In the genomic region with DNA sequence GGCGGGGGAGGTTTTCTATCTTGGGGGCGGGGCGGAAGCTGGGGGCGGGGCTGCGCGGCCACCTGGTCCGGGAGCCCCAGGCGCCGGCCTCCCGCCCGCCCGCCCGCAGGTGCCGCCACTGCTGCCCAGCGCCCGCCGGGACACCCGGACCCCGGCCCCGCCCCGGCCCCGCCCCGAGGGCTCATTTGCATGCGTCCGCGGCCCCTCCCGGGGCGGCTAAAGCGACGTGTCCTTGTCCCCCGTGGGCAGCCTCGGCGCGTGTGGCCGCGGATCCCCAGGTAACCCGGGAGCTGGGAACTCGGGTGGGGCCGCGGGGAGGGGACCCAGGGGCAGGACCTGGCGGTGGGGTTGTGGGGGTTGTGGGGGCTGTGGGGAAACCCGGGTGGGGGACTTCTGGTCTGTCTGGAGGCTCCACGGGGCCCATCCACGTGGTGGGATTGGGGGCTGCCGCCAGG, we compare ENCODE assay signal across 7 cellular contexts. TPM values are rescaled to one million over a fixed set of nuclear protein-coding genes. Genes with fewer than 3 reads are reported as not detected.
DNase-seq lines count a peak whose midpoint lies in the region; ATAC-seq and TF ChIP-seq lines count a peak whose summit lies in the region.

A gene (plus strand): TSS at position 219 of the 455 bp plus-strand sequence. CDS start 871 bp downstream, outside the sequence.

- peaks cover 4% of the 10 kb centered on the region for H3K4me1 Mint-ChIP-seq in activated naive CD4-positive, alpha-beta T cell treated with anti-CD3 and anti-CD28 coated beads, Interleukin-2, amount 10 ng/mL, durations not matched to agents 7 days and 5 days

- no peaks in the 10 kb centered on the region for H3K27me3 ChIP-seq in hepatocyte

- no peak within 1 kb of the TSS for H2AFZ ChIP-seq in hepatocyte

- no peaks in the 10 kb centered on the region for H3K36me3 ChIP-seq in hepatocyte (replicated peaks; ENCODE audit: insufficient read depth, low read depth)

- DNase-seq in GM13976 (ENCODE audit: low spot score) (peak; percentile 77), NCI-H1105 (lab: John Stamatoyannopoulos, UW) (peak; percentile 26), hepatocyte (ENCODE audit: low spot score) (peak; percentile 71), GOT3 (lab: John Stamatoyannopoulos, UW) (no peak)
- peak; percentile 66 for DNase-seq in activated naive CD4-positive, alpha-beta T cell treated with anti-CD3 and anti-CD28 coated beads, Interleukin-2, amount 10 ng/mL, durations not matched to agents 7 days and 5 days
- peak; percentile 39 for DNase-seq in stimulated activated CD4-positive, alpha-beta T cell treated with anti-CD3 and anti-CD28 coated beads, Interleukin-4, amount 100 ng/mL, for 1 hour

- H3K27ac Mint-ChIP-seq in activated naive CD4-positive, alpha-beta T cell treated with anti-CD3 and anti-CD28 coated beads, Interleukin-2, amount 10 ng/mL, durations not matched to agents 7 days and 5 days = no peak within 1 kb of the TSS

- H3K4me1 ChIP-seq in hepatocyte (ENCODE audit: insufficient read depth) = no peaks in the 10 kb centered on the region

- H3K4me3 Mint-ChIP-seq in activated naive CD4-positive, alpha-beta T cell treated with anti-CD3 and anti-CD28 coated beads, Interleukin-2, amount 10 ng/mL, durations not matched to agents 7 days and 5 days = peak within 1 kb of the TSS; percentile 50

- H3K9me3 ChIP-seq in hepatocyte (ENCODE audit: low read depth) = no peaks in the 10 kb centered on the region

- H3K79me2 ChIP-seq in hepatocyte = no peaks in the 10 kb centered on the region

- 4% methylated on average over 14 of the region's 45 CpGs for WGBS in hepatocyte (ENCODE audit: low lambda C conversion rate, missing lambda C conversion rate)

- CTCF ChIA-PET in activated naive CD4-positive, alpha-beta T cell treated with anti-CD3 and anti-CD28 coated beads, Interleukin-2, amount 10 ng/mL, durations not matched to agents 7 days and 5 days (lab: Charles Lee) = no interaction called here

- peak within 1 kb of the TSS; percentile 96 for H3K4me2 ChIP-seq in hepatocyte

- H3K4me3 ChIP-seq in hepatocyte = peak within 1 kb of the TSS; percentile 29

- no peak for ATAC-seq in HG02759 (IDR thresholded peaks at IDR 0.05; ENCODE audit: unreplicated experiment)

- TF ChIP-seq CTCF in GM13976 (IDR thresholded peaks at IDR 0.05; ENCODE audit: borderline replicate concordance, control extremely low read depth, extremely low read depth, insufficient read depth, missing control alignments) (no peak), hepatocyte (IDR thresholded peaks at IDR 0.05; ENCODE audit: poor library complexity) (no peak)

- H3K9me3 Mint-ChIP-seq in activated naive CD4-positive, alpha-beta T cell treated with anti-CD3 and anti-CD28 coated beads, Interleukin-2, amount 10 ng/mL, durations not matched to agents 7 days and 5 days = no peaks in the 10 kb centered on the region

- H3K27me3 Mint-ChIP-seq in activated naive CD4-positive, alpha-beta T cell treated with anti-CD3 and anti-CD28 coated beads, Interleukin-2, amount 10 ng/mL, durations not matched to agents 7 days and 5 days = peaks cover 9% of the 10 kb centered on the region

- no peaks in the 10 kb centered on the region for H4K20me1 ChIP-seq in hepatocyte (ENCODE audit: insufficient read depth, poor library complexity, severe bottlenecking)

- peaks cover 13% of the 10 kb centered on the region for H3K36me3 Mint-ChIP-seq in activated naive CD4-positive, alpha-beta T cell treated with anti-CD3 and anti-CD28 coated beads, Interleukin-2, amount 10 ng/mL, durations not matched to agents 7 days and 5 days

- H3K27ac ChIP-seq in hepatocyte = no peak within 1 kb of the TSS

- no peaks in the 10 kb centered on the region for H3K9me2 ChIP-seq in hepatocyte (replicated peaks; ENCODE audit: insufficient read depth)

- in situ Hi-C loops in GM13976 (cut with MboI; ENCODE audit: low sequenced_read_pairs, unreplicated experiment) = no loop called here

RNA-seq across cellular contexts. Expression of the gene that starts here (rescaled TPM):
- total RNA-seq in hepatocyte = 0.92 and 2.3 TPM in 2 replicates
- polyA plus RNA-seq in hepatocyte = 0.39 TPM in 1 of 2 replicates, not detected in the other
